ENCODE assay signal across 28 cellular contexts in genomic region chr5:33445808-33446207, GRCh38. TPM values are rescaled to one million over a fixed set of nuclear protein-coding genes. Genes with fewer than 3 reads are reported as not detected.
A peak's percentile ranks its signal among the peaks of the same experiment; 100 is the strongest.
DNase-seq lines count a peak whose midpoint lies in the region; ATAC-seq, FAIRE-seq and TF ChIP-seq lines count a peak whose summit lies in the region.
"Had no signal": no experiment of that assay in that cellular context is flagged by ENCODE, and none has a peak within 500 bp of the region (broad histone marks: within the 10 kb centered on the region; RNA-seq: fewer than 3 reads in every experiment).

No MANE protein-coding gene starts in this region.

- no peaks in the 10 kb centered on the region for H3K79me1 ChIP-seq in H1 (ENCODE audit: low read depth, low read length)

- FAIRE-seq in H1 (lab: Jason Lieb, UNC): no peak
- FAIRE-seq: endometrium, keratinocyte, small intestine had no signal

- H3K23me2 ChIP-seq in H1 (ENCODE audit: low read depth, low read length): 0 out of 2 replicates have a peak, but pooled peaks cover 2% of the 10 kb centered on the region

- H3K9ac ChIP-seq in Loucy (ENCODE audit: low read depth, low read length, poor library complexity, severe bottlenecking) (no peak overlapping the region), H1 (replicated peaks in 1 of 4; ENCODE audit: extremely low read depth in 1 of 4, low read depth in 3 of 4, low read length in 3 of 4) (no peak overlapping the region)

- H3K18ac ChIP-seq in H1 (ENCODE audit: extremely low read depth, low read length): no peak overlapping the region; the same call in 1 of the 2 replicates

- H3K79me2 ChIP-seq in Loucy (ENCODE audit: insufficient read depth, low read length): peaks cover 89% of the 10 kb centered on the region
- H3K79me2 ChIP-seq in H1 (ENCODE audit: control insufficient read depth in 1 of 2, insufficient read depth in 2 of 2, low read length in 2 of 2): peaks cover 22 to 96% of the 10 kb centered on the region in 2 experiments; a peak in 3 of 4 replicates

- H3K27ac Mint-ChIP-seq in activated T-cell treated with anti-CD3 and anti-CD28 coated beads, Interleukin-2, amount 50 U/mL, for 72 hours: peak overlapping the region; percentile 5
- no peak overlapping the region for H3K27ac Mint-ChIP-seq in activated CD4-positive, alpha-beta memory T cell treated with anti-CD3 and anti-CD28 coated beads, Interleukin-2, amount 10 ng/mL, durations not matched to agents 7 days and 5 days
- H3K27ac Mint-ChIP-seq: activated naive CD4-positive, alpha-beta T cell treated with anti-CD3 and anti-CD28 coated beads, Interleukin-2, amount 10 ng/mL, durations not matched to agents 7 days and 5 days had no signal

- CTCF ChIA-PET in H1 (lab: Charles Lee; ENCODE audit: partially characterized antibody): interaction anchor here (0.8 to 1.9 kb wide), 3 partner anchors 12 to 142 kb away, joined by 3 to 4 read pairs (median 3); no protein-coding TSS in a partner anchor
- CTCF ChIA-PET in activated CD4-positive, alpha-beta memory T cell treated with anti-CD3 and anti-CD28 coated beads, Interleukin-2, amount 10 ng/mL, durations not matched to agents 7 days and 5 days (lab: Charles Lee): interaction anchor here (1.6 kb wide), 1 partner anchor 10 kb away, joined by 3 read pairs; no protein-coding TSS in a partner anchor

- peaks cover 52% of the 10 kb centered on the region for H3K36me3 ChIP-seq in Loucy (ENCODE audit: insufficient read depth, low read length)
- peaks cover 4 to 73% (median 36%) of the 10 kb centered on the region in 4 experiments; a peak in 6 of 8 replicates for H3K36me3 ChIP-seq in H1 (ENCODE audit: control insufficient read depth in 2 of 4, insufficient read depth in 4 of 4, low read length in 3 of 4)
- H3K36me3 ChIP-seq in sigmoid colon: peaks cover 0 to 50% (median 3%) of the 10 kb centered on the region in 4 donors
- no peaks in the 10 kb centered on the region for H3K36me3 ChIP-seq in ovary

- no peak overlapping the region for H2AFZ ChIP-seq in Loucy (ENCODE audit: low read length)
- H2AFZ ChIP-seq in H1 (ENCODE audit: low read length): no peak overlapping the region

- no peak for DNase-seq in activated T-cell treated with anti-CD3 and anti-CD28 coated beads, Interleukin-2, amount 50 U/mL, for 72 hours
- no peak for DNase-seq in activated T-cell treated with anti-CD3 and anti-CD28 coated beads, Interleukin-2, amount 50 U/mL, for 48 hours
- no peak for DNase-seq in H1 (ENCODE audit: low read depth in 1 of 2, low spot score in 2 of 2)
- DNase-seq in sigmoid colon: no peak
- DNase-seq in ovary: no peak
- DNase-seq in activated CD4-positive, alpha-beta memory T cell treated with anti-CD3 and anti-CD28 coated beads, Interleukin-2, amount 10 ng/mL, durations not matched to agents 7 days and 5 days: no peak
- DNase-seq: activated CD8-positive, alpha-beta T cell treated with anti-CD3 and anti-CD28 coated beads for 36 hours; activated naive CD4-positive, alpha-beta T cell treated with anti-CD3 and anti-CD28 coated beads, Interleukin-2, amount 10 ng/mL, durations not matched to agents 7 days and 5 days; cortex of kidney; DMS53; GF-D8; HCEC 1CT; lower lobe of right lung; NCI-H2029 treated with DMSO at 0.1 percent for 48 hours; NCI-H226; NCI-H82; nucleus accumbens; small intestine; stimulated activated CD4-positive, alpha-beta T cell treated with anti-CD3 and anti-CD28 coated beads, Interleukin-2, amount 100 ng/mL, for 24 hours; T1000 had no signal

- POLR2A ChIA-PET in H1 (lab: Charles Lee; ENCODE audit: partially characterized antibody): interaction anchor here (1.0 to 13.0 kb wide), 11 partner anchors 5 to 137 kb away, joined by 3 to 104 read pairs (median 4); partner anchors contain the start of gene TARS1
- POLR2A ChIA-PET in activated CD4-positive, alpha-beta memory T cell treated with anti-CD3 and anti-CD28 coated beads, Interleukin-2, amount 10 ng/mL, durations not matched to agents 7 days and 5 days (lab: Charles Lee): no interaction called here

- TF ChIP-seq RAD21 in H1 (IDR thresholded peaks at IDR 0.05 in 1 of 2, conservative IDR thresholded peaks at IDR 0.05 in 1 of 2; ENCODE audit: low read depth in 2 of 2, low read length in 2 of 2): no peak

- no peak overlapping the region for H3K56ac ChIP-seq in H1 (replicated peaks; ENCODE audit: insufficient read length, low read depth, low read length)

- H4K91ac ChIP-seq in H1 (replicated peaks; ENCODE audit: insufficient read length, low read length): no peak overlapping the region

- H2AK5ac ChIP-seq in H1 (ENCODE audit: low read depth, low read length): no peak overlapping the region

- no peak overlapping the region for H2BK120ac ChIP-seq in H1 (replicated peaks; ENCODE audit: low read depth, low read length)

- intact Hi-C loops in sigmoid colon (cut with DNase I): loop anchor here (10.0 kb wide), 1 partner anchor 1469 kb away; the partner anchor contains the start of genes BRIX1 and RAD1
- intact Hi-C loops in ovary (cut with DNase I): no loop called here

- no peaks in the 10 kb centered on the region for H3K27me3 ChIP-seq in Loucy (ENCODE audit: insufficient read depth, low read length, poor library complexity, severe bottlenecking)
- no peaks in the 10 kb centered on the region for H3K27me3 ChIP-seq in H1 (replicated peaks in 1 of 4; ENCODE audit: control insufficient read depth in 3 of 4, extremely low read depth in 1 of 4, insufficient read depth in 3 of 4, low read length in 3 of 4)
- H3K27me3 ChIP-seq in sigmoid colon: no peaks in the 10 kb centered on the region
- H3K27me3 ChIP-seq in ovary: no peaks in the 10 kb centered on the region

- H3K4me1 ChIP-seq in Loucy (ENCODE audit: insufficient read depth, low read length, poor library complexity, severe bottlenecking): peaks cover 39% of the 10 kb centered on the region
- H3K4me1 ChIP-seq in H1 (replicated peaks in 1 of 4; ENCODE audit: control insufficient read depth in 3 of 4, insufficient read depth in 4 of 4, low read length in 3 of 4): peaks cover 2 to 24% (median 6%) of the 10 kb centered on the region in 4 experiments; a peak in 3 of 7 replicates
- peaks cover 0 to 70% (median 60%) of the 10 kb centered on the region in 4 donors for H3K4me1 ChIP-seq in sigmoid colon
- H3K4me1 ChIP-seq in ovary (ENCODE audit: insufficient read depth): peaks cover 4% of the 10 kb centered on the region

- H3K9me2 ChIP-seq in Loucy (replicated peaks; ENCODE audit: low read depth, low read length): no peaks in the 10 kb centered on the region

- H3K27ac ChIP-seq in H1 (ENCODE audit: low read depth, low read length) (no peak overlapping the region), sigmoid colon (peak overlapping the region in 3 of 4 donors; percentile 10 to 60 (median 49)), ovary (no peak overlapping the region)
- H3K27ac ChIP-seq: HL-60, lower lobe of right lung had no signal

- H3F3A ChIP-seq in Loucy (ENCODE audit: low read depth): no peaks in the 10 kb centered on the region

- TF ChIP-seq POLR2A in H1 (IDR thresholded peaks at IDR 0.05; ENCODE audit: control extremely low read depth in 1 of 2, low read depth in 2 of 2, low read length in 2 of 2) (0 out of 3 replicates have a peak, but pooled peaks of 1 of the 2 experiments have one; percentile 37), sigmoid colon (IDR thresholded peaks at IDR 0.05) (no peak), ovary (IDR thresholded peaks at IDR 0.05) (no peak)

- H4K20me1 ChIP-seq in Loucy (ENCODE audit: insufficient read depth, low read length, poor library complexity, severe bottlenecking) (peaks cover 90% of the 10 kb centered on the region), H1 (replicated peaks in 1 of 2; ENCODE audit: control insufficient read depth in 1 of 2, insufficient read depth in 2 of 2, low read length in 2 of 2) (peaks cover 0 to 2% of the 10 kb centered on the region in 2 experiments)

- H3K4me3 ChIP-seq in Loucy (ENCODE audit: low read length, poor library complexity, severe bottlenecking) (peak overlapping the region; percentile 62), H1 (ENCODE audit: extremely low read depth in 1 of 4, insufficient read depth in 2 of 4, low read depth in 3 of 4, low read length in 4 of 4) (peak overlapping the region in 1 of 4 experiments; percentile 46; a peak in 1 of 8 replicates), sigmoid colon (no peak overlapping the region), ovary (no peak overlapping the region)
- H3K4me3 ChIP-seq: lower lobe of right lung had no signal

- no peak overlapping the region for H2BK20ac ChIP-seq in H1 (ENCODE audit: low read length)

- peak overlapping the region; percentile 96 for H3K4me2 ChIP-seq in Loucy (ENCODE audit: low read depth, low read length, poor library complexity, severe bottlenecking)
- H3K4me2 ChIP-seq in H1 (ENCODE audit: insufficient read depth in 1 of 2, low read depth in 2 of 2, low read length in 2 of 2): 0 out of 4 replicates have a peak overlapping the region, but pooled peaks have one; percentile 8 to 50

- peaks cover 12 to 49% of the 10 kb centered on the region in 2 donors for H3K36me3 Mint-ChIP-seq in activated T-cell treated with anti-CD3 and anti-CD28 coated beads, Interleukin-2, amount 50 U/mL, for 72 hours (ENCODE audit: insufficient read depth in 2 of 2)
- peaks cover 60% of the 10 kb centered on the region for H3K36me3 Mint-ChIP-seq in activated CD4-positive, alpha-beta memory T cell treated with anti-CD3 and anti-CD28 coated beads, Interleukin-2, amount 10 ng/mL, durations not matched to agents 7 days and 5 days (ENCODE audit: low read depth)

- no peak for ATAC-seq in activated T-cell treated with anti-CD3 and anti-CD28 coated beads, Interleukin-2, amount 50 U/mL, for 72 hours (replicated peaks in 1 of 2)
- no peak for ATAC-seq in HG02870 (IDR thresholded peaks at IDR 0.05; ENCODE audit: unreplicated experiment)
- ATAC-seq: activated CD8-positive, alpha-beta T cell treated with anti-CD3 and anti-CD28 coated beads for 36 hours; lower lobe of right lung; SK-N-SH treated with all-trans-retinoic acid at 6 μM for 48 hours had no signal

- no peaks in the 10 kb centered on the region for H3K27me3 Mint-ChIP-seq in activated T-cell treated with anti-CD3 and anti-CD28 coated beads, Interleukin-2, amount 50 U/mL, for 72 hours (ENCODE audit: low read depth)
- H3K27me3 Mint-ChIP-seq in activated CD4-positive, alpha-beta memory T cell treated with anti-CD3 and anti-CD28 coated beads, Interleukin-2, amount 10 ng/mL, durations not matched to agents 7 days and 5 days: no peaks in the 10 kb centered on the region
- H3K27me3 Mint-ChIP-seq: activated CD8-positive, alpha-beta T cell treated with anti-CD3 and anti-CD28 coated beads for 36 hours; activated naive CD4-positive, alpha-beta T cell treated with anti-CD3 and anti-CD28 coated beads, Interleukin-2, amount 10 ng/mL, durations not matched to agents 7 days and 5 days; B cell; IgD-negative memory B cell had no signal

- no peak overlapping the region for H3K4me3 Mint-ChIP-seq in activated T-cell treated with anti-CD3 and anti-CD28 coated beads, Interleukin-2, amount 50 U/mL, for 72 hours
- no peak overlapping the region for H3K4me3 Mint-ChIP-seq in activated CD4-positive, alpha-beta memory T cell treated with anti-CD3 and anti-CD28 coated beads, Interleukin-2, amount 10 ng/mL, durations not matched to agents 7 days and 5 days
- H3K4me3 Mint-ChIP-seq: activated CD8-positive, alpha-beta T cell treated with anti-CD3 and anti-CD28 coated beads for 36 hours; activated naive CD4-positive, alpha-beta T cell treated with anti-CD3 and anti-CD28 coated beads, Interleukin-2, amount 10 ng/mL, durations not matched to agents 7 days and 5 days; B cell had no signal

- TF ChIP-seq EP300 in H1 (IDR thresholded peaks at IDR 0.05; ENCODE audit: borderline replicate concordance in 1 of 2, low read depth in 2 of 2, low read length in 2 of 2) (no peak), sigmoid colon (IDR thresholded peaks at IDR 0.05) (no peak), ovary (IDR thresholded peaks at IDR 0.05) (no peak)

- peak overlapping the region; percentile 88 for H4K5ac ChIP-seq in H1 (ENCODE audit: insufficient read length, low read depth, low read length)

- H3K9me3 ChIP-seq in Loucy (ENCODE audit: insufficient read depth, low read depth, low read length) (no peaks in the 10 kb centered on the region), H1 (ENCODE audit: insufficient read depth in 2 of 2, low read depth in 1 of 2, low read length in 1 of 2) (no peaks in the 10 kb centered on the region), sigmoid colon (no peaks in the 10 kb centered on the region), ovary (no peaks in the 10 kb centered on the region)
- H3K9me3 ChIP-seq: lower lobe of right lung had no signal

- no peak overlapping the region for H2BK12ac ChIP-seq in H1 (ENCODE audit: low read depth, low read length)

- H2BK5ac ChIP-seq in H1 (ENCODE audit: low read depth, low read length): no peak overlapping the region

- no peak overlapping the region for H4K8ac ChIP-seq in H1 (ENCODE audit: extremely low read depth, insufficient read depth, low read length)

- H3K4me1 Mint-ChIP-seq in activated T-cell treated with anti-CD3 and anti-CD28 coated beads, Interleukin-2, amount 50 U/mL, for 72 hours (ENCODE audit: low read depth): peaks cover 57% of the 10 kb centered on the region
- H3K4me1 Mint-ChIP-seq in activated CD4-positive, alpha-beta memory T cell treated with anti-CD3 and anti-CD28 coated beads, Interleukin-2, amount 10 ng/mL, durations not matched to agents 7 days and 5 days: peaks cover 46% of the 10 kb centered on the region

- no peak for TF ChIP-seq CTCF in Loucy (conservative IDR thresholded peaks at IDR 0.05; ENCODE audit: low read length)
- no peak for TF ChIP-seq CTCF in H1 (IDR thresholded peaks at IDR 0.05; ENCODE audit: control extremely low read depth in 1 of 3, insufficient read depth in 1 of 3, low read depth in 1 of 3, low read length in 3 of 3)
- no peak for TF ChIP-seq CTCF in sigmoid colon (IDR thresholded peaks at IDR 0.05)
- TF ChIP-seq CTCF in ovary (IDR thresholded peaks at IDR 0.05): no peak

- no peak overlapping the region for H3K14ac ChIP-seq in H1 (ENCODE audit: insufficient read length)

- H3K9me3 Mint-ChIP-seq in activated T-cell treated with anti-CD3 and anti-CD28 coated beads, Interleukin-2, amount 50 U/mL, for 72 hours: no peaks in the 10 kb centered on the region
- no peaks in the 10 kb centered on the region for H3K9me3 Mint-ChIP-seq in activated CD4-positive, alpha-beta memory T cell treated with anti-CD3 and anti-CD28 coated beads, Interleukin-2, amount 10 ng/mL, durations not matched to agents 7 days and 5 days
- H3K9me3 Mint-ChIP-seq: activated CD8-positive, alpha-beta T cell treated with anti-CD3 and anti-CD28 coated beads for 36 hours; activated naive CD4-positive, alpha-beta T cell treated with anti-CD3 and anti-CD28 coated beads, Interleukin-2, amount 10 ng/mL, durations not matched to agents 7 days and 5 days; IgD-negative memory B cell had no signal

- no peak overlapping the region for H3K23ac ChIP-seq in H1 (ENCODE audit: insufficient read length)

- H2BK15ac ChIP-seq in H1 (ENCODE audit: low read length): no peak overlapping the region

- H3K4ac ChIP-seq in H1 (replicated peaks; ENCODE audit: insufficient read length, low read depth, low read length): no peak overlapping the region

RNA-seq across cellular contexts. Expression of gene TARS1, which starts 5.0 kb away (rescaled TPM):
- 100 to 1,000 TPM; 334 to 380 TPM for total RNA-seq in activated T-cell treated with anti-CD3 and anti-CD28 coated beads, Interleukin-2, amount 50 U/mL, for 72 hours
- 445 TPM in 2 replicates for total RNA-seq in H1 (2021; fragmentation: NEBNext Ultra II Directional; extraction: Animal tissue kit (Norgen Biotek cat#: 25700))
- 68.2 and 94.4 TPM in 2 replicates for polyA plus RNA-seq in H1 (2011; rRNA removed)
- polyA plus RNA-seq in H1 (2011; cell fraction: cytosol; rRNA removed): 178 TPM
- 83.3 TPM for polyA plus RNA-seq in H1 (2011; cell fraction: nucleus; rRNA removed)
- 228 to 439 TPM (median 275 TPM) in 4 replicates for polyA plus RNA-seq in H1 (2012, experiment 1 of 2)
- polyA plus RNA-seq in H1 (2012, experiment 2 of 2): 39.4 TPM
- 374 TPM for polyA plus RNA-seq in H1 (2013, experiment 1 of 2)
- 374 TPM for polyA plus RNA-seq in H1 (2013, experiment 2 of 2)
- polyA minus RNA-seq in H1 (2011; rRNA and poly(A)+ RNA removed): 216 and 217 TPM in 2 replicates
- 142 TPM for polyA minus RNA-seq in H1 (2011; cell fraction: cytosol; rRNA and poly(A)+ RNA removed)
- polyA minus RNA-seq in H1 (2011; cell fraction: nucleus; rRNA and poly(A)+ RNA removed): 125 TPM
- 100 to 1,000 TPM; 110 to 128 (median 115) TPM for total RNA-seq in sigmoid colon
- 100 to 1,000 TPM in 2 of 3 donors, 10 to 100 TPM in 1; 81.7 to 151 (median 121) TPM for polyA plus RNA-seq in sigmoid colon
- 100 to 1,000 TPM in 1 of 7 donors, 10 to 100 TPM in 6; 37.9 to 176 (median 48.9) TPM for total RNA-seq in ovary
- polyA plus RNA-seq in ovary: 10 to 100 TPM; 34.1 to 98.0 TPM
- 100 to 1,000 TPM; 195 to 201 TPM for total RNA-seq in activated CD4-positive, alpha-beta memory T cell treated with anti-CD3 and anti-CD28 coated beads, Interleukin-2, amount 10 ng/mL, durations not matched to agents 7 days and 5 days

Comparison
In these comparisons a context has a peak if more than half of its experiments do, and no peak if none do; other contexts are left out.
1. H3K27ac ChIP-seq: peak in sigmoid colon (3 of 4); none in H1 (single experiment) and ovary (0 of 2).